ENCODE assay signal across 1 cellular context in the genomic region with DNA sequence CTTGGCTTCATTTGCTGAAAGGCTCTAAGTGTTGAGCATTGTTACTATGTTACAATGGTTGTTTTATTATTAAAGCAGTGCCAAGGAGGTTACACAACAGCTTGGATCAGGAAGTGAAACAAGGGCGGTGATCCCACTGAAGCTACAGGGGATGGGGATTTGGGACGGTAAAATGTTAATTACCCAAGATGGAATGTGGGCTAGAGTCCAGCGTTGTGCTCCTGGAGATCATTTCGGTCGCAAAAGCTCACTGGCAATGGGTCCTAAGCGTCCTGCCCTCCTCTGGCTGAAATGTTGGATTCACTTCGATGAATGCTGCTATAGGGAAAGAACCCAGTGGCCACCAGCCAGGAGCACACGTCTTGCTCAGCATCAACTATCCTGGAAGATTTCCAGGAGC.
TF ChIP-seq lines count a peak whose summit lies in the region.

No MANE protein-coding gene starts in this region.

TF ChIP-seq in liver, 16 proteins besides CTCF, POLR2A, EP300 and RAD21 (continued from another document):
- TF ChIP-seq TAF1 (conservative IDR thresholded peaks at IDR 0.05): no peak
